ENCODE assay signal across 8 cellular contexts in genomic region chr15:31360843-31361763, GRCh38. TPM values are rescaled to one million over a fixed set of nuclear protein-coding genes. Genes with fewer than 3 reads are reported as not detected.
A peak's percentile ranks its signal among the peaks of the same experiment; 100 is the strongest.
DNase-seq lines count a peak whose midpoint lies in the region; ATAC-seq and TF ChIP-seq lines count a peak whose summit lies in the region.

No MANE protein-coding gene starts in this region.

- no peak for TF ChIP-seq CTCF in CD14-positive monocyte (IDR thresholded peaks at IDR 0.05)
- TF ChIP-seq CTCF in left ventricle myocardium inferior (IDR thresholded peaks at IDR 0.05; ENCODE audit: borderline replicate concordance) = no peak

- no peaks in the 10 kb centered on the region for H3K27me3 Mint-ChIP-seq in CD14-positive monocyte (ENCODE audit: low read depth in 3 of 3)
- no peaks in the 10 kb centered on the region for H3K27me3 Mint-ChIP-seq in activated T-cell treated with anti-CD3 and anti-CD28 coated beads, Interleukin-2, amount 50 U/mL, for 24 hours
- no peaks in the 10 kb centered on the region for H3K27me3 Mint-ChIP-seq in stimulated activated naive CD8-positive, alpha-beta T cell treated with anti-CD3 and anti-CD28 coated beads, Interleukin-15, Interleukin-2, amounts not matched to agents 100 ng/mL and 50 ng/mL, for 24 hours

- H3K27ac ChIP-seq in left ventricle myocardium inferior (replicated peaks) = peak overlapping the region; percentile 100

- H3K36me3 ChIP-seq in left ventricle myocardium inferior = no peaks in the 10 kb centered on the region

- peaks cover 100% of the 10 kb centered on the region for H3K4me1 ChIP-seq in left ventricle myocardium inferior

- ATAC-seq in HG03196 (IDR thresholded peaks at IDR 0.05; ENCODE audit: unreplicated experiment) = peak; percentile 51

- DNase-seq in CD14-positive monocyte (ENCODE audit: low spot score) = peak; percentile 65
- peak; percentile 10 for DNase-seq in NCI-H748 treated with DMSO at 0.1 percent for 48 hours (lab: John Stamatoyannopoulos, UW)
- DNase-seq in activated T-cell treated with anti-CD3 and anti-CD28 coated beads, Interleukin-2, amount 50 U/mL, for 24 hours = peak; percentile 74
- DNase-seq in left ventricle myocardium inferior = peak; percentile 52
- no peak for DNase-seq in HuH-7.5 (ENCODE audit: low spot score)

- peak overlapping the region; percentile 16 for H3K4me3 ChIP-seq in left ventricle myocardium inferior

- no peaks in the 10 kb centered on the region for H3K9me3 ChIP-seq in left ventricle myocardium inferior (replicated peaks)

- peaks cover 0 to 2% (median 0%) of the 10 kb centered on the region in 7 donors for H3K9me3 Mint-ChIP-seq in CD14-positive monocyte
- H3K9me3 Mint-ChIP-seq in activated T-cell treated with anti-CD3 and anti-CD28 coated beads, Interleukin-2, amount 50 U/mL, for 24 hours = no peaks in the 10 kb centered on the region
- H3K9me3 Mint-ChIP-seq in stimulated activated naive CD8-positive, alpha-beta T cell treated with anti-CD3 and anti-CD28 coated beads, Interleukin-15, Interleukin-2, amounts not matched to agents 100 ng/mL and 50 ng/mL, for 24 hours = no peaks in the 10 kb centered on the region

- peak overlapping the region; percentile 41 to 84 for H3K4me3 Mint-ChIP-seq in CD14-positive monocyte
- H3K4me3 Mint-ChIP-seq in activated T-cell treated with anti-CD3 and anti-CD28 coated beads, Interleukin-2, amount 50 U/mL, for 24 hours = peak overlapping the region; percentile 69
- peak overlapping the region; percentile 75 for H3K4me3 Mint-ChIP-seq in stimulated activated naive CD8-positive, alpha-beta T cell treated with anti-CD3 and anti-CD28 coated beads, Interleukin-15, Interleukin-2, amounts not matched to agents 100 ng/mL and 50 ng/mL, for 24 hours

- H3K27ac Mint-ChIP-seq in CD14-positive monocyte = peak overlapping the region; percentile 77 to 92 (median 89)
- peak overlapping the region; percentile 98 for H3K27ac Mint-ChIP-seq in activated T-cell treated with anti-CD3 and anti-CD28 coated beads, Interleukin-2, amount 50 U/mL, for 24 hours
- H3K27ac Mint-ChIP-seq in stimulated activated naive CD8-positive, alpha-beta T cell treated with anti-CD3 and anti-CD28 coated beads, Interleukin-15, Interleukin-2, amounts not matched to agents 100 ng/mL and 50 ng/mL, for 24 hours = peak overlapping the region; percentile 96

- TF ChIP-seq POLR2A in GM19099 (IDR thresholded peaks at IDR 0.05; ENCODE audit: extremely low read depth, insufficient read length, low read depth) = peak; percentile 49

- H3K4me1 Mint-ChIP-seq in CD14-positive monocyte = peaks cover 100% of the 10 kb centered on the region
- H3K4me1 Mint-ChIP-seq in activated T-cell treated with anti-CD3 and anti-CD28 coated beads, Interleukin-2, amount 50 U/mL, for 24 hours (ENCODE audit: low read depth) = peaks cover 99% of the 10 kb centered on the region
- H3K4me1 Mint-ChIP-seq in stimulated activated naive CD8-positive, alpha-beta T cell treated with anti-CD3 and anti-CD28 coated beads, Interleukin-15, Interleukin-2, amounts not matched to agents 100 ng/mL and 50 ng/mL, for 24 hours (ENCODE audit: low read depth) = peaks cover 100% of the 10 kb centered on the region

- peaks cover 28 to 42% of the 10 kb centered on the region in 2 donors for H3K36me3 Mint-ChIP-seq in CD14-positive monocyte
- H3K36me3 Mint-ChIP-seq in activated T-cell treated with anti-CD3 and anti-CD28 coated beads, Interleukin-2, amount 50 U/mL, for 24 hours (ENCODE audit: low read depth) = peaks cover 52% of the 10 kb centered on the region
- H3K36me3 Mint-ChIP-seq in stimulated activated naive CD8-positive, alpha-beta T cell treated with anti-CD3 and anti-CD28 coated beads, Interleukin-15, Interleukin-2, amounts not matched to agents 100 ng/mL and 50 ng/mL, for 24 hours (ENCODE audit: low read depth) = peaks cover 28% of the 10 kb centered on the region

- intact Hi-C loops in CD14-positive monocyte (cut with micrococcal nuclease) = loop anchor here in 1 of 2 donors (5.0 kb wide), 1 partner anchor 34 kb away; the partner anchor contains the start of gene KLF13
- intact Hi-C loops in left ventricle myocardium inferior (cut with micrococcal nuclease) = no loop called here

- no peaks in the 10 kb centered on the region for H3K27me3 ChIP-seq in left ventricle myocardium inferior (ENCODE audit: low read depth)

RNA-seq across cellular contexts. Expression of gene KLF13, which starts 34.5 kb away (rescaled TPM):
- polyA plus RNA-seq in CD14-positive monocyte = 10 to 100 TPM; 22.5 to 28.0 TPM
- 62.3 TPM for total RNA-seq in left ventricle myocardium inferior
